ENCODE assay signal across 8 cellular contexts in the genomic region with DNA sequence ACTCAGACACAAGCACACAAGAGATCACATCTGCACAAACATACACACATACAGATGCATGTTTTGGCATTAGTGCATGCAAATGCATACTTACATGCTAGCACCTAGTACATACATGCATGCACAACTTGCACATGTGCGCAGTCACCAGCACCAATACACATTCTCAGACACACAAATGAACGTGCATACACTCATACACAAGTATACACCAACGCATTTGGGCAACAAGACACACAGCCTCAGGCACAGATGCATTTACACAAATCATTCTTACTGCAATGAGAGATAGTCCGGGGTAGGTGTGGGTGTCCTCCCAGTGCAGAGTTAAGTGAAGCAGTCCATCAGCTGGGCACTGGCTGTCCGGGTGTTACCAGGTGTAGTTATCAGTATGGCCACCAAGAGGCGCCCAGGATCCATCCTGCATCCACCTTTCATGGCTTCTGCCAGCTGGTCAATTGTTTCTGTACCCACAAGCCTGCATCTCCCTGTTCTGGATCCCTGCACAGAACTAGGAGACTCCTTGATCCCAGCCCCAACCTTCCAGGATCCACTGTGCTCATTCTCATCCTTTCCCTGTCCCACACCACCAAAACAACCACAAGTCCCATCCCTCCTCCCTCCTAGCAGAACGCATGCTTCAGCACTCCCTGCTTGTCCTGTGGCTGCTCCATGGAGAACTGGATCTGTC. TPM values are rescaled to one million over a fixed set of nuclear protein-coding genes. Genes with fewer than 3 reads are reported as not detected.
DNase-seq lines count a peak whose midpoint lies in the region; ATAC-seq and TF ChIP-seq lines count a peak whose summit lies in the region.

No MANE protein-coding gene starts in this region.

- ATAC-seq in GM18502 (IDR thresholded peaks at IDR 0.05; ENCODE audit: poor library complexity, unreplicated experiment) (peak; percentile 77), HG03521 (IDR thresholded peaks at IDR 0.05; ENCODE audit: unreplicated experiment) (peak; percentile 66), GM21717 (IDR thresholded peaks at IDR 0.05; ENCODE audit: unreplicated experiment) (no peak)
- ATAC-seq in activated T-cell treated with anti-CD3 and anti-CD28 coated beads, Interleukin-2, amount 50 U/mL, for 4 hours, result peak; percentile 65 to 66

- no peaks in the 10 kb centered on the region for H3K36me3 ChIP-seq in osteoblast (ENCODE audit: insufficient read depth, low read length)

- no peaks in the 10 kb centered on the region for H3K9me3 Mint-ChIP-seq in activated T-cell treated with anti-CD3 and anti-CD28 coated beads, Interleukin-2, amount 50 U/mL, for 4 hours

- peaks cover 5% of the 10 kb centered on the region for H4K20me1 ChIP-seq in osteoblast (ENCODE audit: insufficient read depth, low read length)

- no peaks in the 10 kb centered on the region for H3K4me1 Mint-ChIP-seq in activated T-cell treated with anti-CD3 and anti-CD28 coated beads, Interleukin-2, amount 50 U/mL, for 4 hours (ENCODE audit: low read depth)

- H3K4me3 ChIP-seq in osteoblast (ENCODE audit: insufficient read depth, low read length), result no peak overlapping the region

- H3K27ac ChIP-seq in osteoblast (ENCODE audit: low read depth, low read length), result no peak overlapping the region

- no peak overlapping the region for H3K4me2 ChIP-seq in osteoblast (ENCODE audit: insufficient read depth, low read length)

- H3K79me2 ChIP-seq in osteoblast (ENCODE audit: insufficient read depth, low read length), result no peaks in the 10 kb centered on the region

- peaks cover 9% of the 10 kb centered on the region for H3K27me3 Mint-ChIP-seq in activated T-cell treated with anti-CD3 and anti-CD28 coated beads, Interleukin-2, amount 50 U/mL, for 4 hours (ENCODE audit: low read depth)

- DNase-seq in AG08396 (ENCODE audit: low spot score) (peak; percentile 84), NOMO-1 treated with dmso at 0.1 percent for 144 hours (lab: John Stamatoyannopoulos, UW; ENCODE audit: unreplicated experiment) (peak; percentile 9), foreskin melanocyte (peak; percentile 49), osteoblast (ENCODE audit: insufficient read length, low spot score, missing footprints) (no peak)
- DNase-seq in activated T-cell treated with anti-CD3 and anti-CD28 coated beads, Interleukin-2, amount 50 U/mL, for 4 hours, result peak; percentile 10

- no peak overlapping the region for H2AFZ ChIP-seq in osteoblast (ENCODE audit: low read length)

- no peaks in the 10 kb centered on the region for H3K27me3 ChIP-seq in osteoblast (ENCODE audit: insufficient read depth, low read length)

- H3K4me3 Mint-ChIP-seq in activated T-cell treated with anti-CD3 and anti-CD28 coated beads, Interleukin-2, amount 50 U/mL, for 4 hours, result no peak overlapping the region

- no peaks in the 10 kb centered on the region for H3K9me3 ChIP-seq in osteoblast (ENCODE audit: low read depth, low read length)

- peaks cover 2% of the 10 kb centered on the region for H3K36me3 Mint-ChIP-seq in activated T-cell treated with anti-CD3 and anti-CD28 coated beads, Interleukin-2, amount 50 U/mL, for 4 hours (ENCODE audit: insufficient read depth)

- peak; percentile 87 for TF ChIP-seq CTCF in osteoblast (IDR thresholded peaks at IDR 0.05; ENCODE audit: extremely low read depth, low read depth, low read length)

- H3K4me1 ChIP-seq in osteoblast (ENCODE audit: insufficient read depth, low read length), result peaks cover 2% of the 10 kb centered on the region

RNA-seq across cellular contexts. Expression of a gene that starts 27.4 kb away (rescaled TPM):
- total RNA-seq in activated T-cell treated with anti-CD3 and anti-CD28 coated beads, Interleukin-2, amount 50 U/mL, for 4 hours, result not detected
- not detected in 2 replicates for total RNA-seq in osteoblast

RNA-seq across cellular contexts. Expression of a gene that starts 49.2 kb away (rescaled TPM):
- total RNA-seq in activated T-cell treated with anti-CD3 and anti-CD28 coated beads, Interleukin-2, amount 50 U/mL, for 4 hours, result under 1 TPM in 2 of 3 donors, not detected in 1; 0.16 to 0.19 TPM
- total RNA-seq in osteoblast, result 0.59 and 0.72 TPM in 2 replicates

RNA-seq across cellular contexts. Expression of a gene that starts 55.1 kb away (rescaled TPM):
- total RNA-seq in activated T-cell treated with anti-CD3 and anti-CD28 coated beads, Interleukin-2, amount 50 U/mL, for 4 hours, result 100 to 1,000 TPM; 104 to 116 (median 107) TPM
- total RNA-seq in osteoblast, result 111 and 119 TPM in 2 replicates
